22 cellular contexts compared by ENCODE assay signal in genomic region chr5:141503699-141504098, GRCh38. TPM values are rescaled to one million over a fixed set of nuclear protein-coding genes. Genes with fewer than 3 reads are reported as not detected.
"Had no signal": no experiment of that assay in that cellular context is flagged by ENCODE, and none has a peak within 500 bp of the region (broad histone marks: within the 10 kb centered on the region; RNA-seq: fewer than 3 reads in every experiment).

No MANE protein-coding gene starts in this region.

- H3K9me3 Mint-ChIP-seq: activated CD4-positive, alpha-beta memory T cell treated with anti-CD3 and anti-CD28 coated beads for 36 hours; activated naive CD4-positive, alpha-beta T cell treated with anti-CD3 and anti-CD28 coated beads, Interleukin-2, amount 10 ng/mL, durations not matched to agents 7 days and 5 days; dendritic cell treated with granulocyte-macrophage colony-stimulating factor and Interleukin-4, amounts not matched to agents 40 ng/mL and 50 ng/mL, for 4 days had no signal

- H3K36me3 Mint-ChIP-seq: activated CD4-positive, alpha-beta memory T cell treated with anti-CD3 and anti-CD28 coated beads for 36 hours; activated naive CD4-positive, alpha-beta T cell treated with anti-CD3 and anti-CD28 coated beads, Interleukin-2, amount 10 ng/mL, durations not matched to agents 7 days and 5 days; naive thymus-derived CD4-positive, alpha-beta T cell had no signal

- H3K36me3 ChIP-seq: cardiac muscle cell, left lung, ovary, prostate gland had no signal

- ATAC-seq: foreskin keratinocyte; left lung; naive thymus-derived CD4-positive, alpha-beta T cell; stimulated activated naive CD8-positive, alpha-beta T cell treated with anti-CD3 and anti-CD28 coated beads, Interleukin-15, Interleukin-2, amounts not matched to agents 100 U/mL and 50 U/mL, for 24 hours had no signal

- H3K27ac ChIP-seq: cardiac muscle cell, foreskin keratinocyte, left lung, ovary, prostate gland, spleen, upper lobe of left lung had no signal

- H3K4me1 ChIP-seq: prostate gland had no signal

- H3K9me3 ChIP-seq: left lung, ovary, prostate gland, spleen, upper lobe of left lung had no signal

- H3K4me3 ChIP-seq: cardiac muscle cell, left lung, lung, ovary, prostate gland, spleen, upper lobe of left lung had no signal

- H3K27ac Mint-ChIP-seq: activated CD4-positive, alpha-beta memory T cell treated with anti-CD3 and anti-CD28 coated beads for 36 hours; activated naive CD4-positive, alpha-beta T cell treated with anti-CD3 and anti-CD28 coated beads, Interleukin-2, amount 10 ng/mL, durations not matched to agents 7 days and 5 days; dendritic cell treated with granulocyte-macrophage colony-stimulating factor and Interleukin-4, amounts not matched to agents 40 ng/mL and 50 ng/mL, for 4 days; naive thymus-derived CD4-positive, alpha-beta T cell had no signal

- DNase-seq: activated CD4-positive, alpha-beta memory T cell treated with anti-CD3 and anti-CD28 coated beads for 36 hours; activated CD4-positive, alpha-beta T cell treated with anti-CD3 and anti-CD28 coated beads for 48 hours; activated effector memory CD4-positive, alpha-beta T cell treated with anti-CD3 and anti-CD28 coated beads, Interleukin-2, amount 50 U/mL, for 16 hours; activated naive CD4-positive, alpha-beta T cell treated with anti-CD3 and anti-CD28 coated beads, Interleukin-2, amount 10 ng/mL, durations not matched to agents 7 days and 5 days; amygdala; effector CD8-positive, alpha-beta T cell; erythroblast; foreskin keratinocyte; hippocampal formation; kidney glomerular epithelial cell; left lung; naive thymus-derived CD4-positive, alpha-beta T cell; ovary; spleen; stimulated activated CD4-positive, alpha-beta T cell treated with anti-CD3 and anti-CD28 coated beads, Interleukin-4, amount 100 ng/mL, for 1 hour; stimulated activated naive CD8-positive, alpha-beta T cell treated with anti-CD3 and anti-CD28 coated beads, Interleukin-15, Interleukin-2, amounts not matched to agents 100 U/mL and 50 U/mL, for 24 hours; upper lobe of left lung had no signal

- H3K27me3 ChIP-seq: cardiac muscle cell, foreskin keratinocyte, ovary, spleen, upper lobe of left lung had no signal

- H3K4me1 Mint-ChIP-seq: activated naive CD4-positive, alpha-beta T cell treated with anti-CD3 and anti-CD28 coated beads, Interleukin-2, amount 10 ng/mL, durations not matched to agents 7 days and 5 days; naive thymus-derived CD4-positive, alpha-beta T cell had no signal

- H3K4me3 Mint-ChIP-seq: activated CD4-positive, alpha-beta memory T cell treated with anti-CD3 and anti-CD28 coated beads for 36 hours; activated naive CD4-positive, alpha-beta T cell treated with anti-CD3 and anti-CD28 coated beads, Interleukin-2, amount 10 ng/mL, durations not matched to agents 7 days and 5 days; dendritic cell treated with granulocyte-macrophage colony-stimulating factor and Interleukin-4, amounts not matched to agents 40 ng/mL and 50 ng/mL, for 4 days; naive thymus-derived CD4-positive, alpha-beta T cell had no signal

RNA-seq across cellular contexts. Expression of gene PCDHGC5, which starts 14.8 kb away (rescaled TPM):
- total RNA-seq: activated CD4-positive, alpha-beta memory T cell treated with anti-CD3 and anti-CD28 coated beads for 36 hours; T-helper 2 cell treated with Interferon-gamma antibody and Interleukin-4, amounts not matched to agents 100 ng/mL and 5 ng/mL, for 36 hours had no signal
- polyA plus RNA-seq: cardiac muscle cell; naive thymus-derived CD4-positive, alpha-beta T cell had no signal

RNA-seq across cellular contexts. Expression of gene PCDHGC4, which starts 18.9 kb away (rescaled TPM):
- total RNA-seq: activated CD4-positive, alpha-beta memory T cell treated with anti-CD3 and anti-CD28 coated beads for 36 hours had no signal
- polyA plus RNA-seq: naive thymus-derived CD4-positive, alpha-beta T cell had no signal

RNA-seq across cellular contexts. Expression of gene PCDHGC3, which starts 27.9 kb away (rescaled TPM):
- total RNA-seq: activated CD4-positive, alpha-beta memory T cell treated with anti-CD3 and anti-CD28 coated beads for 36 hours had no signal
